Comparison of ENCODE assay signal across 1 cellular context in the genomic region with DNA sequence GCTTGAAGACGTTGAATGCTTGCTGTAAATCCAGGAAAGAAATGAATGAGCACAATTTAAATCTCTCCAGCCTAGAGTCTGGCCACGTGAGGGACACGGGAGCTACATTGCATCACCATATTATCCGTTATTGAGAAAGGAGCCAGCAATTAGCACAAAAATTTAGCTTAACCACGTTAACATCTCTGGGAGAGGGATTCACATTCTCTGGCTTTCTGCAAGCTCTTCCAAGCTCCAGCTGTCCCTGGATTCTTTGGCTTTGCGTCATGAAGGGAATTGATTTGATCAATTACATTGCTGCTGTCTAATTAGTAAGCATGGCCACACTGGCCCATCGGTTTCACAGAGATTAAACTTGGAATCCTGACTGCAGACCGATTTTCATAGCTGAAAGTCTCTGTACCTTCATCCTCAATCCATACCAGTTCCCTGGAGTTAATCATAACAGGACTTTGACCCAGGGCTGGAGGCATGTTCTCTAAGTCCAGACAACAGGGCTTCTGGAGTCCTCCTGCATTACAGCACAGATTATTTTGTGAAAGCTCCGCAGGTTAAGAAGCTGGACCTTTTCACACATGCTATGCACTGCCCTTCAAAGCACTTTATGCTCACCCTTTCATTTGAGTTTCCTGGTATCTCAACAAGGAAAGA.
TF ChIP-seq lines count a peak whose summit lies in the region.

No MANE protein-coding gene starts in this region.

TF ChIP-seq in SK-N-SH, 30 proteins besides CTCF, POLR2A, EP300 and RAD21 (continued from another document):
- TF ChIP-seq, protein P1, sequence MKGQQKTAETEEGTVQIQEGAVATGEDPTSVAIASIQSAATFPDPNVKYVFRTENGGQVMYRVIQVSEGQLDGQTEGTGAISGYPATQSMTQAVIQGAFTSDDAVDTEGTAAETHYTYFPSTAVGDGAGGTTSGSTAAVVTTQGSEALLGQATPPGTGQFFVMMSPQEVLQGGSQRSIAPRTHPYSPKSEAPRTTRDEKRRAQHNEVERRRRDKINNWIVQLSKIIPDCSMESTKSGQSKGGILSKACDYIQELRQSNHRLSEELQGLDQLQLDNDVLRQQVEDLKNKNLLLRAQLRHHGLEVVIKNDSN (IDR thresholded peaks at IDR 0.05; ENCODE audit: borderline replicate concordance, low read depth), result peak; percentile 60; the same call in 1 of the 2 replicates
- TF ChIP-seq, protein P2, sequence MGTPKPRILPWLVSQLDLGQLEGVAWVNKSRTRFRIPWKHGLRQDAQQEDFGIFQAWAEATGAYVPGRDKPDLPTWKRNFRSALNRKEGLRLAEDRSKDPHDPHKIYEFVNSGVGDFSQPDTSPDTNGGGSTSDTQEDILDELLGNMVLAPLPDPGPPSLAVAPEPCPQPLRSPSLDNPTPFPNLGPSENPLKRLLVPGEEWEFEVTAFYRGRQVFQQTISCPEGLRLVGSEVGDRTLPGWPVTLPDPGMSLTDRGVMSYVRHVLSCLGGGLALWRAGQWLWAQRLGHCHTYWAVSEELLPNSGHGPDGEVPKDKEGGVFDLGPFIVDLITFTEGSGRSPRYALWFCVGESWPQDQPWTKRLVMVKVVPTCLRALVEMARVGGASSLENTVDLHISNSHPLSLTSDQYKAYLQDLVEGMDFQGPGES (IDR thresholded peaks at IDR 0.05; ENCODE audit: low read depth, low read length), result no peak
- no peak for TF ChIP-seq FOXJ3 (CRISPR knock-in tag; IDR thresholded peaks at IDR 0.05)
- peak; percentile 9; the same call in 1 of the 2 replicates for TF ChIP-seq FOSL2 (IDR thresholded peaks at IDR 0.05; ENCODE audit: borderline replicate concordance, low read depth)
- TF ChIP-seq, protein P3, sequence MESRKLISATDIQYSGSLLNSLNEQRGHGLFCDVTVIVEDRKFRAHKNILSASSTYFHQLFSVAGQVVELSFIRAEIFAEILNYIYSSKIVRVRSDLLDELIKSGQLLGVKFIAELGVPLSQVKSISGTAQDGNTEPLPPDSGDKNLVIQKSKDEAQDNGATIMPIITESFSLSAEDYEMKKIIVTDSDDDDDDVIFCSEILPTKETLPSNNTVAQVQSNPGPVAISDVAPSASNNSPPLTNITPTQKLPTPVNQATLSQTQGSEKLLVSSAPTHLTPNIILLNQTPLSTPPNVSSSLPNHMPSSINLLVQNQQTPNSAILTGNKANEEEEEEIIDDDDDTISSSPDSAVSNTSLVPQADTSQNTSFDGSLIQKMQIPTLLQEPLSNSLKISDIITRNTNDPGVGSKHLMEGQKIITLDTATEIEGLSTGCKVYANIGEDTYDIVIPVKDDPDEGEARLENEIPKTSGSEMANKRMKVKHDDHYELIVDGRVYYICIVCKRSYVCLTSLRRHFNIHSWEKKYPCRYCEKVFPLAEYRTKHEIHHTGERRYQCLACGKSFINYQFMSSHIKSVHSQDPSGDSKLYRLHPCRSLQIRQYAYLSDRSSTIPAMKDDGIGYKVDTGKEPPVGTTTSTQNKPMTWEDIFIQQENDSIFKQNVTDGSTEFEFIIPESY (IDR thresholded peaks at IDR 0.05; ENCODE audit: borderline replicate concordance, low read depth), result no peak
